27 cellular contexts compared by ENCODE assay signal in genomic region chrX:153824348-153824747, GRCh38. TPM values are rescaled to one million over a fixed set of nuclear protein-coding genes. Genes with fewer than 3 reads are reported as not detected.
"Had no signal": no experiment of that assay in that cellular context is flagged by ENCODE, and none has a peak within 500 bp of the region (broad histone marks: within the 10 kb centered on the region; RNA-seq: fewer than 3 reads in every experiment).

No MANE protein-coding gene starts in this region.

- H3K4me3 Mint-ChIP-seq: mesothelial cell of epicardium; natural killer cell treated with Interleukin-12 subunit alpha and Interleukin-12 subunit beta and Interleukin-15 and Interleukin-18, amount 100 ng/mL, for 72 hours; neural crest cell; stimulated activated memory B cell treated with anti-CD40 and anti-IgM and Interleukin-4, amounts not matched to agents 10 μg/mL and 1 μg/mL and 100 μg/mL, for 72 hours; type B pancreatic cell had no signal

- H3K36me3 Mint-ChIP-seq: mesothelial cell of epicardium; naive B cell; natural killer cell treated with Interleukin-12 subunit alpha and Interleukin-12 subunit beta and Interleukin-15 and Interleukin-18, amount 100 ng/mL, for 72 hours; stimulated activated memory B cell treated with anti-CD40 and anti-IgM and Interleukin-4, amounts not matched to agents 10 μg/mL and 1 μg/mL and 100 μg/mL, for 72 hours had no signal

- H3K4me1 ChIP-seq: gastrocnemius medialis, prostate gland had no signal

- H3K4me3 ChIP-seq: dorsolateral prefrontal cortex, gastrocnemius medialis, heart right ventricle, left lung, mucosa of descending colon, prostate gland, right atrium auricular region, testis, tibial artery had no signal

- H3K36me3 ChIP-seq: gastrocnemius medialis, heart right ventricle, left lung, prostate gland, right atrium auricular region, tibial artery had no signal

- DNase-seq: cerebellar nuclear complex; effector CD4-positive, alpha-beta T cell; foreskin fibroblast; gastrocnemius medialis; heart right ventricle; hypothalamus; left lung; mesenchymal stem cell; mucosa of descending colon; naive B cell; stimulated activated CD4-positive, alpha-beta T cell treated with anti-CD3 and anti-CD28 coated beads, Interleukin-4, amount 100 ng/mL, for 4 hours; stimulated activated naive CD8-positive, alpha-beta T cell treated with anti-CD3 and anti-CD28 coated beads, Interleukin-15, Interleukin-2, amounts not matched to agents 100 U/mL and 50 U/mL, for 24 hours; substantia nigra; testis; tibial artery had no signal

- H3K27ac Mint-ChIP-seq: mesothelial cell of epicardium; naive B cell; natural killer cell treated with Interleukin-12 subunit alpha and Interleukin-12 subunit beta and Interleukin-15 and Interleukin-18, amount 100 ng/mL, for 72 hours; stimulated activated memory B cell treated with anti-CD40 and anti-IgM and Interleukin-4, amounts not matched to agents 10 μg/mL and 1 μg/mL and 100 μg/mL, for 72 hours; type B pancreatic cell had no signal

- H3K27me3 ChIP-seq: testis, tibial artery had no signal

- H3K9me3 ChIP-seq: gastrocnemius medialis, heart right ventricle, left lung, mucosa of descending colon, prostate gland, right atrium auricular region, testis, tibial artery had no signal

- H3K27ac ChIP-seq: epithelial cell of prostate, gastrocnemius medialis, heart right ventricle, left lung, prostate gland, right atrium auricular region, testis, tibial artery had no signal

- ATAC-seq: esophagus mucosa; gastrocnemius medialis; heart right ventricle; left lung; mucosa of descending colon; natural killer cell treated with Interleukin-12 subunit alpha and Interleukin-12 subunit beta and Interleukin-15 and Interleukin-18, amount 100 ng/mL, for 72 hours; sciatic nerve; stimulated activated memory B cell treated with anti-CD40 and anti-IgM and Interleukin-4, amounts not matched to agents 10 μg/mL and 1 μg/mL and 100 μg/mL, for 72 hours; stimulated activated naive CD8-positive, alpha-beta T cell treated with anti-CD3 and anti-CD28 coated beads, Interleukin-15, Interleukin-2, amounts not matched to agents 100 U/mL and 50 U/mL, for 24 hours had no signal

- H3K9me3 Mint-ChIP-seq: natural killer cell treated with Interleukin-12 subunit alpha and Interleukin-12 subunit beta and Interleukin-15 and Interleukin-18, amount 100 ng/mL, for 72 hours; neural crest cell; stimulated activated memory B cell treated with anti-CD40 and anti-IgM and Interleukin-4, amounts not matched to agents 10 μg/mL and 1 μg/mL and 100 μg/mL, for 72 hours had no signal

RNA-seq across cellular contexts. Expression of gene SRPK3, which starts 43.5 kb away (rescaled TPM):
- total RNA-seq: mesothelial cell of epicardium; natural killer cell treated with Interleukin-12 subunit alpha and Interleukin-12 subunit beta and Interleukin-15 and Interleukin-18, amount 100 ng/mL, for 72 hours; osteocyte had no signal
